In genomic region chr20:50802289-50802688, GRCh38 we compare ENCODE assay signal across 24 cellular contexts.
"Had no signal": no experiment of that assay in that cellular context is flagged by ENCODE, and none has a peak within 500 bp of the region (broad histone marks: within the 10 kb centered on the region; RNA-seq: fewer than 3 reads in every experiment).

No MANE protein-coding gene starts in this region.

- H3K27me3 Mint-ChIP-seq: activated naive CD4-positive, alpha-beta T cell treated with anti-CD3 and anti-CD28 coated beads, Interleukin-2, amount 10 ng/mL, durations not matched to agents 7 days and 5 days; naive thymus-derived CD4-positive, alpha-beta T cell; stimulated activated naive CD8-positive, alpha-beta T cell treated with anti-CD3 and anti-CD28 coated beads, Interleukin-15, Interleukin-2, amounts not matched to agents 100 ng/mL and 50 ng/mL, for 24 hours had no signal

- H2AFZ ChIP-seq: parathyroid adenoma had no signal

- H3K4me3 ChIP-seq: breast epithelium, heart left ventricle, thoracic aorta had no signal

- H3K4me1 ChIP-seq: breast epithelium, parathyroid adenoma had no signal

- H3K27me3 ChIP-seq: breast epithelium, heart left ventricle had no signal

- H3K4me1 Mint-ChIP-seq: neural crest cell had no signal

- DNase-seq: activated CD4-positive, alpha-beta T cell treated with anti-CD3 and anti-CD28 coated beads for 48 hours; activated CD4-positive, alpha-beta T cell treated with anti-CD3 and anti-CD28 coated beads, Interleukin-2, amount 50 U/mL, for 48 hours; activated CD8-positive, alpha-beta memory T cell treated with anti-CD3 and anti-CD28 coated beads for 24 hours; activated gamma-delta T cell; activated naive CD4-positive, alpha-beta T cell treated with anti-CD3 and anti-CD28 coated beads, Interleukin-2, amount 10 ng/mL, durations not matched to agents 7 days and 5 days; amygdala; central memory CD4-positive, alpha-beta T cell; heart left ventricle; hypothalamus; immature natural killer cell; kidney; left colon; midbrain; naive thymus-derived CD4-positive, alpha-beta T cell; occipital lobe; right cardiac atrium; trophoblast cell had no signal

- ATAC-seq: activated CD4-positive, CD25-positive, alpha-beta regulatory T cell treated with anti-CD3 and anti-CD28 coated beads, Interleukin-2, amount 50 U/mL, for 24 hours; heart left ventricle; left colon; naive thymus-derived CD4-positive, alpha-beta T cell; right cardiac atrium had no signal

- H3K9ac ChIP-seq: parathyroid adenoma had no signal

- H3K9me3 ChIP-seq: breast epithelium, heart left ventricle, thoracic aorta had no signal

- H3K27ac ChIP-seq: breast epithelium, heart left ventricle, parathyroid adenoma, thoracic aorta, VCaP had no signal

- H3K27ac Mint-ChIP-seq: activated naive CD4-positive, alpha-beta T cell treated with anti-CD3 and anti-CD28 coated beads, Interleukin-2, amount 10 ng/mL, durations not matched to agents 7 days and 5 days had no signal

- H3K36me3 Mint-ChIP-seq: activated naive CD4-positive, alpha-beta T cell treated with anti-CD3 and anti-CD28 coated beads, Interleukin-2, amount 10 ng/mL, durations not matched to agents 7 days and 5 days had no signal

- H3K4me3 Mint-ChIP-seq: activated naive CD4-positive, alpha-beta T cell treated with anti-CD3 and anti-CD28 coated beads, Interleukin-2, amount 10 ng/mL, durations not matched to agents 7 days and 5 days; immature natural killer cell; naive thymus-derived CD4-positive, alpha-beta T cell; neural crest cell; stimulated activated naive CD8-positive, alpha-beta T cell treated with anti-CD3 and anti-CD28 coated beads, Interleukin-15, Interleukin-2, amounts not matched to agents 100 ng/mL and 50 ng/mL, for 24 hours had no signal

- H3K36me3 ChIP-seq: breast epithelium, heart left ventricle, thoracic aorta had no signal

- H3K9me3 Mint-ChIP-seq: activated naive CD4-positive, alpha-beta T cell treated with anti-CD3 and anti-CD28 coated beads, Interleukin-2, amount 10 ng/mL, durations not matched to agents 7 days and 5 days; immature natural killer cell; naive thymus-derived CD4-positive, alpha-beta T cell; neural crest cell; stimulated activated naive CD8-positive, alpha-beta T cell treated with anti-CD3 and anti-CD28 coated beads, Interleukin-15, Interleukin-2, amounts not matched to agents 100 ng/mL and 50 ng/mL, for 24 hours had no signal
